ENCODE assay signal across 21 cellular contexts in genomic region chr14:104598039-104598438, GRCh38. TPM values are rescaled to one million over a fixed set of nuclear protein-coding genes. Genes with fewer than 3 reads are reported as not detected.
DNase-seq lines count a peak whose midpoint lies in the region; ATAC-seq and TF ChIP-seq lines count a peak whose summit lies in the region.
"Had no signal": no experiment of that assay in that cellular context is flagged by ENCODE, and none has a peak within 500 bp of the region (broad histone marks: within the 10 kb centered on the region; RNA-seq: fewer than 3 reads in every experiment).

No MANE protein-coding gene starts in this region.

- CTCF ChIA-PET in activated CD8-positive, alpha-beta memory T cell treated with anti-CD3 and anti-CD28 coated beads, Interleukin-2, amount 10 ng/mL, durations not matched to agents 7 days and 5 days (lab: Charles Lee): no interaction called here

- no peak overlapping the region for H3K4ac ChIP-seq in neuronal stem cell (ENCODE audit: low read length)

- no peak overlapping the region for H3K27ac Mint-ChIP-seq in activated CD8-positive, alpha-beta memory T cell treated with anti-CD3 and anti-CD28 coated beads, Interleukin-2, amount 10 ng/mL, durations not matched to agents 7 days and 5 days
- H3K27ac Mint-ChIP-seq in brain: peak overlapping the region; percentile 79 to 94 (median 83)
- H3K27ac Mint-ChIP-seq: CD14-positive monocyte; CD8-positive, alpha-beta memory T cell; H9 had no signal

- no peak overlapping the region for H3K4me3 Mint-ChIP-seq in activated CD8-positive, alpha-beta memory T cell treated with anti-CD3 and anti-CD28 coated beads, Interleukin-2, amount 10 ng/mL, durations not matched to agents 7 days and 5 days
- no peak overlapping the region for H3K4me3 Mint-ChIP-seq in brain
- H3K4me3 Mint-ChIP-seq: CD14-positive monocyte; CD8-positive, alpha-beta memory T cell; H9 had no signal

- no CpG with 5 or more reads among the region's 13 CpGs for WGBS in neuronal stem cell (ENCODE audit: extremely low coverage in 2 of 2, insufficient read length in 2 of 2, insufficient replicate concordance in 1 of 2), 2 donors

- TF ChIP-seq CTCF in brain (conservative IDR thresholded peaks at IDR 0.05) (no peak), upper lobe of right lung (IDR thresholded peaks at IDR 0.05) (no peak)

- H2AK5ac ChIP-seq in neuronal stem cell (ENCODE audit: low read depth, low read length): peak overlapping the region; percentile 63

- no peak overlapping the region for H3K23ac ChIP-seq in neuronal stem cell (ENCODE audit: low read depth, low read length, poor library complexity)

- H4K8ac ChIP-seq in neuronal stem cell (ENCODE audit: low read depth, low read length): no peak overlapping the region

- no peaks in the 10 kb centered on the region for H3K36me3 ChIP-seq in neuronal stem cell (replicated peaks in 1 of 2; ENCODE audit: control insufficient read depth in 2 of 2, insufficient read depth in 2 of 2, low read length in 2 of 2)
- H3K36me3 ChIP-seq in upper lobe of right lung: no peaks in the 10 kb centered on the region
- H3K36me3 ChIP-seq: BE2C had no signal

- H3K4me3 ChIP-seq in neuronal stem cell (ENCODE audit: low read length in 2 of 2) (no peak overlapping the region), upper lobe of right lung (no peak overlapping the region)
- H3K4me3 ChIP-seq: GM12878, SK-N-MC had no signal

- no peaks in the 10 kb centered on the region for H3K9me3 ChIP-seq in neuronal stem cell (replicated peaks in 1 of 2; ENCODE audit: control insufficient read depth in 2 of 2, insufficient read depth in 1 of 2, low read depth in 1 of 2, low read length in 2 of 2)
- H3K9me3 ChIP-seq in upper lobe of right lung: no peaks in the 10 kb centered on the region
- H3K9me3 ChIP-seq: BE2C had no signal

- H3K4me2 ChIP-seq in neuronal stem cell (ENCODE audit: insufficient read depth, low read length, poor library complexity, severe bottlenecking): no peak overlapping the region

- no peaks in the 10 kb centered on the region for H3K9me3 Mint-ChIP-seq in activated CD8-positive, alpha-beta memory T cell treated with anti-CD3 and anti-CD28 coated beads, Interleukin-2, amount 10 ng/mL, durations not matched to agents 7 days and 5 days (ENCODE audit: low read depth)
- no peaks in the 10 kb centered on the region for H3K9me3 Mint-ChIP-seq in brain
- H3K9me3 Mint-ChIP-seq: CD14-positive monocyte; CD8-positive, alpha-beta memory T cell; H9 had no signal

- no peaks in the 10 kb centered on the region for H3K4me1 Mint-ChIP-seq in activated CD8-positive, alpha-beta memory T cell treated with anti-CD3 and anti-CD28 coated beads, Interleukin-2, amount 10 ng/mL, durations not matched to agents 7 days and 5 days
- peaks cover 63% of the 10 kb centered on the region for H3K4me1 Mint-ChIP-seq in brain
- H3K4me1 Mint-ChIP-seq: CD14-positive monocyte had no signal

- no peaks in the 10 kb centered on the region for H3K36me3 Mint-ChIP-seq in activated CD8-positive, alpha-beta memory T cell treated with anti-CD3 and anti-CD28 coated beads, Interleukin-2, amount 10 ng/mL, durations not matched to agents 7 days and 5 days
- no peaks in the 10 kb centered on the region for H3K36me3 Mint-ChIP-seq in brain
- H3K36me3 Mint-ChIP-seq: CD14-positive monocyte; CD8-positive, alpha-beta memory T cell had no signal

- peaks cover 0 to 19% (median 0%) of the 10 kb centered on the region in 3 experiments for H3K27me3 ChIP-seq in neuronal stem cell (ENCODE audit: control insufficient read depth in 3 of 3, insufficient read depth in 3 of 3, low read depth in 1 of 3, low read length in 3 of 3)
- H3K27me3 ChIP-seq in upper lobe of right lung: peaks cover 42% of the 10 kb centered on the region
- H3K27me3 ChIP-seq: BE2C had no signal

- no peak overlapping the region for H2BK15ac ChIP-seq in neuronal stem cell (ENCODE audit: low read length)

- peak overlapping the region; percentile 71 for H3K14ac ChIP-seq in neuronal stem cell (ENCODE audit: low read length)

- no peak overlapping the region for H3K9ac ChIP-seq in neuronal stem cell (ENCODE audit: low read depth, low read length, poor library complexity)

- intact Hi-C loops in upper lobe of right lung (cut with DNase I): no loop called here

- peak overlapping the region; percentile 11 for H3K18ac ChIP-seq in neuronal stem cell (ENCODE audit: low read length)

- H3K4me1 ChIP-seq in neuronal stem cell (ENCODE audit: control insufficient read depth in 2 of 2, insufficient read depth in 1 of 2, low read depth in 1 of 2, low read length in 2 of 2) (peaks cover 3 to 10% of the 10 kb centered on the region in 2 donors), upper lobe of right lung (no peaks in the 10 kb centered on the region)

- peak; percentile 7 for DNase-seq in activated CD8-positive, alpha-beta memory T cell treated with anti-CD3 and anti-CD28 coated beads, Interleukin-2, amount 50 U/mL, for 4 hours
- no peak for DNase-seq in activated CD8-positive, alpha-beta memory T cell treated with anti-CD3 and anti-CD28 coated beads, Interleukin-2, amount 10 ng/mL, durations not matched to agents 7 days and 5 days
- DNase-seq in neuronal stem cell (ENCODE audit: low spot score): no peak
- peak; percentile 51 for DNase-seq in upper lobe of right lung
- no peak for DNase-seq in LoVo (ENCODE audit: low spot score)
- DNase-seq in NCI-H1694 (lab: John Stamatoyannopoulos, UW): no peak
- DNase-seq: ACHN, EL, GDM1, H9, KBM-7, MM.1S, NCI-H2029 treated with DMSO at 0.1 percent for 48 hours, SIG-M5 had no signal

- no peaks in the 10 kb centered on the region for H3K79me1 ChIP-seq in neuronal stem cell (ENCODE audit: low read depth, low read length)

- H3K27ac ChIP-seq in neuronal stem cell (replicated peaks; ENCODE audit: low read length) (no peak overlapping the region), upper lobe of right lung (no peak overlapping the region)
- H3K27ac ChIP-seq: SK-N-MC had no signal

- H2BK120ac ChIP-seq in neuronal stem cell (ENCODE audit: low read depth, low read length): no peak overlapping the region

- no peak overlapping the region for H2BK12ac ChIP-seq in neuronal stem cell (ENCODE audit: low read length)

- ATAC-seq in activated CD8-positive, alpha-beta memory T cell treated with anti-CD3 and anti-CD28 coated beads, Interleukin-2, amount 10 ng/mL, durations not matched to agents 7 days and 5 days: no peak
- ATAC-seq in upper lobe of right lung: no peak
- ATAC-seq in GM18867 (IDR thresholded peaks at IDR 0.05; ENCODE audit: unreplicated experiment): no peak
- ATAC-seq: GM12878 had no signal

- no peak overlapping the region for H4K91ac ChIP-seq in neuronal stem cell (ENCODE audit: low read depth, low read length, poor library complexity)

- H2AFZ ChIP-seq in neuronal stem cell (ENCODE audit: low read length): no peak overlapping the region

- peaks cover 6% of the 10 kb centered on the region for H3K27me3 Mint-ChIP-seq in activated CD8-positive, alpha-beta memory T cell treated with anti-CD3 and anti-CD28 coated beads, Interleukin-2, amount 10 ng/mL, durations not matched to agents 7 days and 5 days
- H3K27me3 Mint-ChIP-seq in brain: peaks cover 4% of the 10 kb centered on the region

- no peak overlapping the region for H2BK5ac ChIP-seq in neuronal stem cell (ENCODE audit: low read length)

RNA-seq across cellular contexts. Expression of gene TMEM179, which starts 6.5 kb away (rescaled TPM):
- not detected for total RNA-seq in activated CD8-positive, alpha-beta memory T cell treated with anti-CD3 and anti-CD28 coated beads, Interleukin-2, amount 10 ng/mL, durations not matched to agents 7 days and 5 days
- polyA plus RNA-seq in brain (ENCODE audit: insufficient read depth, low read depth, low replicate concordance): 69.2 TPM
- polyA plus RNA-seq in neuronal stem cell (2013, experiment 1 of 2): 3.0 TPM
- polyA plus RNA-seq in neuronal stem cell (2013, experiment 2 of 2): 2.8 TPM
- not detected for total RNA-seq in upper lobe of right lung
- total RNA-seq: GM12878 had no signal
- polyA plus RNA-seq: CD14-positive monocyte; CD8-positive, alpha-beta memory T cell; GM12878 had no signal

RNA-seq across cellular contexts. Expression of gene C14orf180, which starts 18.5 kb away (rescaled TPM):
- not detected for total RNA-seq in activated CD8-positive, alpha-beta memory T cell treated with anti-CD3 and anti-CD28 coated beads, Interleukin-2, amount 10 ng/mL, durations not matched to agents 7 days and 5 days
- not detected for polyA plus RNA-seq in brain (ENCODE audit: insufficient read depth, low read depth, low replicate concordance)
- not detected for polyA plus RNA-seq in neuronal stem cell (2013, experiment 1 of 2)
- not detected for polyA plus RNA-seq in neuronal stem cell (2013, experiment 2 of 2)
- 0.14 TPM for total RNA-seq in upper lobe of right lung
- total RNA-seq: CD8-positive, alpha-beta memory T cell; GM12878; H9 had no signal
- polyA plus RNA-seq: CD14-positive monocyte; CD8-positive, alpha-beta memory T cell; GM12878 had no signal

Comparison
In these comparisons a context has a peak if more than half of its experiments do, and no peak if none do; other contexts are left out.
1. DNase-seq: peak in activated CD8-positive, alpha-beta memory T cell treated with anti-CD3 and anti-CD28 coated beads, Interleukin-2, amount 50 U/mL, for 4 hours (single experiment) and upper lobe of right lung (single experiment); none in activated CD8-positive, alpha-beta memory T cell treated with anti-CD3 and anti-CD28 coated beads, Interleukin-2, amount 10 ng/mL, durations not matched to agents 7 days and 5 days (single experiment), neuronal stem cell (single experiment), LoVo (single experiment) and NCI-H1694 (single experiment).